ENCODE assay signal across 8 cellular contexts in the genomic region with DNA sequence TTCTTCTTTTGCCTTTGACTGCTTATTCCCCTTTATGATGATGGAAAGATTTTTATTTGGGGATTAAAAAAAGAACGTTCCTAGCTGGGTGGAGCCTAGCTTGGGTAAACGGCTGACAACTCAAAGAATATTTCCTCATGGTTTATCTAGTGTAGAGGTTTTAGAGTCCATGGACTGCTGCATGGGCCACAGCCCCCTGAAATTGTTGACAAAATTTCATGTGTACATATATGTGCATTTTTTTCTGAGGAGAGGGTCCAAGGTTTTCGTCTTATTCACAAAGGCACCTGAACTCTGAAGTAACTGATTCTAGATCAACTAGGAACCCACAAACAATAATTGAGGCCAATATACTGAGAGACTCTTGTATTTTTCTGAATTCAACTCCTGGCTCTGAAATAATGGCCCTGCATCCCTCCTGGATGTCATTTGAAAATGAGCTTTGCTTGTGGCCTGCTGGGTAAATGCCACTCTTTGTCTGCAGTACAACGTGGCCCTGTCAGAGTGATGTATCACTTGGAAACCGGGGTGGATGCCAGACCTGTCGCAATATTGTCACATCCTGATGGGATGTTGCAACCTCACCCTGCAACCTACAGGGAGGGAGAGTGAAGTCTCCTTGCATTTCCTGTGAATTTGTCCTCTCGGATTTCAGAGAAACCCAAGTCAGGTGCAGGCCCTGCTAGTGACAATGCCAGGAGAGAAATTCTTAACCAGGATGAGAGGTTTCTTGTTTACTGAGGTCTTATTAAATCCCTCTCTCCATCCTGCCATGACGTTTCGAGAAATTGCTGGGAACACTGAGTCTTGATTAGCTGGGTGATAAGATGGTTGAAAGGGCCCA. TPM values are rescaled to one million over a fixed set of nuclear protein-coding genes. Genes with fewer than 3 reads are reported as not detected.
DNase-seq lines count a peak whose midpoint lies in the region; ATAC-seq and TF ChIP-seq lines count a peak whose summit lies in the region.

No MANE protein-coding gene starts in this region.

- H3F3A ChIP-seq in DOHH2 (ENCODE audit: control insufficient read depth, insufficient read depth) = no peaks in the 10 kb centered on the region

- H3K9me2 ChIP-seq in DOHH2 (replicated peaks; ENCODE audit: control insufficient read depth, low read length) = no peaks in the 10 kb centered on the region

- H4K20me1 ChIP-seq in DOHH2 (ENCODE audit: control insufficient read depth, insufficient read depth, low read depth, low read length) (no peaks in the 10 kb centered on the region), osteoblast (ENCODE audit: insufficient read depth, low read length) (no peaks in the 10 kb centered on the region)

- H3K27me3 ChIP-seq in DOHH2 (ENCODE audit: control insufficient read depth, low read length) (no peaks in the 10 kb centered on the region), osteoblast (ENCODE audit: insufficient read depth, low read length) (no peaks in the 10 kb centered on the region)

- H3K36me3 ChIP-seq in DOHH2 (ENCODE audit: control insufficient read depth, low read length) = no peaks in the 10 kb centered on the region
- H3K36me3 ChIP-seq in osteoblast (ENCODE audit: insufficient read depth, low read length) = no peaks in the 10 kb centered on the region

- H3K4me3 ChIP-seq in DOHH2 (ENCODE audit: low read length) (peak overlapping the region; percentile 35; the same call in 1 of the 2 replicates), osteoblast (ENCODE audit: insufficient read depth, low read length) (no peak overlapping the region)

- peaks cover 25% of the 10 kb centered on the region for H3K4me1 ChIP-seq in DOHH2 (ENCODE audit: control insufficient read depth, low read length)
- H3K4me1 ChIP-seq in osteoblast (ENCODE audit: insufficient read depth, low read length) = peaks cover 43% of the 10 kb centered on the region

- DNase-seq in NCI-H460 (ENCODE audit: extremely low read depth, low read depth) = peak; percentile 98
- DNase-seq in epithelial cell of prostate (ENCODE audit: low read depth, low spot score) = no peak
- no peak for DNase-seq in osteoblast (ENCODE audit: insufficient read length, low spot score, missing footprints)
- no peak for DNase-seq in D341Med (ENCODE audit: low spot score)
- no peak for DNase-seq in activated CD4-positive, alpha-beta T cell treated with anti-CD3 and anti-CD28 coated beads, Interleukin-2, amount 50 U/mL, for 4 hours

- H3K4me2 ChIP-seq in DOHH2 (ENCODE audit: low read length) (no peak overlapping the region), osteoblast (ENCODE audit: insufficient read depth, low read length) (peak overlapping the region; percentile 29)

- H3K79me2 ChIP-seq in DOHH2 (ENCODE audit: control insufficient read depth, low read length) (no peaks in the 10 kb centered on the region), osteoblast (ENCODE audit: insufficient read depth, low read length) (no peaks in the 10 kb centered on the region)

- no peak for ATAC-seq in HG03175 (IDR thresholded peaks at IDR 0.05; ENCODE audit: unreplicated experiment)
- no peak for ATAC-seq in HG03469 (IDR thresholded peaks at IDR 0.05; ENCODE audit: unreplicated experiment)

- peak overlapping the region; percentile 44 for H2AFZ ChIP-seq in osteoblast (ENCODE audit: low read length)

- TF ChIP-seq CTCF in DOHH2 (IDR thresholded peaks at IDR 0.05; ENCODE audit: low read depth, low read length, poor library complexity, severe bottlenecking) (no peak), osteoblast (IDR thresholded peaks at IDR 0.05; ENCODE audit: extremely low read depth, low read depth, low read length) (no peak)

- H3K27ac ChIP-seq in DOHH2 (ENCODE audit: low read depth, low read length) = no peak overlapping the region
- H3K27ac ChIP-seq in epithelial cell of prostate = peak overlapping the region; percentile 99
- peak overlapping the region; percentile 80 for H3K27ac ChIP-seq in osteoblast (ENCODE audit: low read depth, low read length)

- H3K9me3 ChIP-seq in DOHH2 (ENCODE audit: control insufficient read depth, insufficient read depth, low read length) = no peaks in the 10 kb centered on the region
- no peaks in the 10 kb centered on the region for H3K9me3 ChIP-seq in osteoblast (ENCODE audit: low read depth, low read length)

RNA-seq across cellular contexts. Expression of a gene that starts 33.8 kb away (rescaled TPM):
- 0.10 and 0.20 TPM in 2 replicates for total RNA-seq in NCI-H460 (2014; rRNA removed; shearing (Covaris generic))
- 0.04 TPM in 1 of 2 replicates, not detected in the other for polyA plus RNA-seq in NCI-H460 (2014; cell fraction: nucleus; rRNA removed)
- total RNA-seq in osteoblast = not detected in 2 replicates
